Comparison of ENCODE assay signal across 10 cellular contexts in the genomic region with DNA sequence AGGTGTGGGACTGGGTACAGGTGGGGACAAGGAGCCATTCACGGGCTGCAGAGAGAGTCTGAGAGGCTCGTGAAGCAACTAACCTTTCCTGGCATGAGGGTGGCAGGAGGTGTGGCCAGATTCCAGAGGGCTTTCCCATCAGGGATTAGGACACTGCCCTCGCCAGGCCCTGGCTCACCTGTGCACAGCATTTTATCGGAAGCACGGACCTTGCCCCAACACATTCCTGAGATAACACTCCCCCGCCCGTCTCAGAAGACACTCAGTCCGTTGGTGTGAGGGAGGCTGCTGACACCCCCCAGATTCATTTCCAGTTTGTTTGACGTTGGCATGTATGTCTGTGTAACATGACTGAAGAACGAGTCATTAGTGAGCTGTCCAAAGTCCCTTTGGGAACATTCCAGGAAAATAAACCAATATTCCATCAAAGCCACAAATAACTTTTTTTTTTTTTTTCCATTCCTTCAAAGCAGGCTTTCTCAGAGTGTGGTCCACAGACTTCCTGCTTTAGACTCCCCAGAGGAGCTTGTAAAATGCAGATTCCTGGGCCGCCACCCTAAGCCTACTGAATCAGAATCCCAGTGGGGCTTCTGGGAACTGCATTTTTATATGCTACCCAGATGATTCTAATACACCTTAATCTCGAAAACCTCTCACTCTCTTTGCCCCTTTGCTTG. TPM values are rescaled to one million over a fixed set of nuclear protein-coding genes. Genes with fewer than 3 reads are reported as not detected.
DNase-seq lines count a peak whose midpoint lies in the region; ATAC-seq, FAIRE-seq and TF ChIP-seq lines count a peak whose summit lies in the region.
"Had no signal": no experiment of that assay in that cellular context is flagged by ENCODE, and none has a peak within 500 bp of the region (broad histone marks: within the 10 kb centered on the region; RNA-seq: fewer than 3 reads in every experiment).

No MANE protein-coding gene starts in this region.

- FAIRE-seq in GM12892 (lab: Jason Lieb, UNC) = no peak

- no peaks in the 10 kb centered on the region for H3K27me3 ChIP-seq in colonic mucosa

- peaks cover 6% of the 10 kb centered on the region for H3K4me1 ChIP-seq in colonic mucosa
- H3K4me1 ChIP-seq in mesodermal cell (ENCODE audit: control insufficient read depth, insufficient read depth, low read length, poor library complexity, severe bottlenecking) = peaks cover 40% of the 10 kb centered on the region
- H3K4me1 ChIP-seq: psoas muscle had no signal

- TF ChIP-seq CTCF in AG09319 (IDR thresholded peaks at IDR 0.05; ENCODE audit: low read depth, low read length) (no peak), LNCaP clone FGC (IDR thresholded peaks at IDR 0.05; ENCODE audit: control insufficient read depth, extremely low read depth, insufficient read depth) (0 out of 2 replicates have a peak, but pooled peaks have one; percentile 7), colonic mucosa (IDR thresholded peaks at IDR 0.05) (no peak)

- TF ChIP-seq POLR2A in GM12892 (IDR thresholded peaks at IDR 0.05; ENCODE audit: low read depth, low read length) = no peak

- intact Hi-C loops in colonic mucosa (cut with DNase I) = no loop called here

- 76 to 80% methylated on average over 5 to 8 of the region's 12 CpGs for WGBS in mesodermal cell (ENCODE audit: insufficient coverage in 2 of 2), 2 experiments

- H3K4me3 ChIP-seq in LNCaP clone FGC (ENCODE audit: low read depth, low read length) = no peak overlapping the region
- no peak overlapping the region for H3K4me3 ChIP-seq in colonic mucosa
- H3K4me3 ChIP-seq in mesodermal cell (ENCODE audit: extremely low read depth, insufficient read depth, low read length, poor library complexity, severe bottlenecking) = no peak overlapping the region
- H3K4me3 ChIP-seq: psoas muscle had no signal

- H3K27ac ChIP-seq in colonic mucosa (peak overlapping the region; percentile 58), mesodermal cell (ENCODE audit: low read depth, low read length, severe bottlenecking) (peak overlapping the region; percentile 75)
- H3K27ac ChIP-seq: psoas muscle had no signal

- H3K36me3 ChIP-seq in colonic mucosa (no peaks in the 10 kb centered on the region), mesodermal cell (ENCODE audit: control insufficient read depth, insufficient read depth, low read length) (no peaks in the 10 kb centered on the region)

- H3K9me3 ChIP-seq in colonic mucosa (no peaks in the 10 kb centered on the region), mesodermal cell (ENCODE audit: control insufficient read depth, low read length) (no peaks in the 10 kb centered on the region)
- H3K9me3 ChIP-seq: psoas muscle had no signal

- DNase-seq in AG09319 (ENCODE audit: extremely low read depth, low read depth) (peak; percentile 63), LNCaP clone FGC (ENCODE audit: low read depth) (peak; percentile 42), colonic mucosa (peak; percentile 89), HUDEP-2 (lab: John Stamatoyannopoulos, UW; ENCODE audit: unreplicated experiment in 76 of 76) (no peak), GM12892 (ENCODE audit: insufficient read length) (no peak)
- DNase-seq: MM.1S, psoas muscle had no signal

- peak overlapping the region; percentile 27 to 58 for H3K9ac ChIP-seq in colonic mucosa (ENCODE audit: low read depth in 2 of 2, low read length in 2 of 2)

- ATAC-seq in GM21526 (IDR thresholded peaks at IDR 0.05; ENCODE audit: low FRiP score, unreplicated experiment) (no peak), HG02571 (IDR thresholded peaks at IDR 0.05; ENCODE audit: unreplicated experiment) (no peak)
- ATAC-seq: psoas muscle had no signal

RNA-seq across cellular contexts. Expression of gene WWC1, which starts 23.4 kb away (rescaled TPM):
- 10 to 100 TPM; 15.3 to 33.3 TPM for total RNA-seq in colonic mucosa
- 11.4 TPM for polyA plus RNA-seq in mesodermal cell (2013, experiment 1 of 2)
- polyA plus RNA-seq in mesodermal cell (2013, experiment 2 of 2) = 8.2 TPM
- polyA plus RNA-seq in GM12892 (2012; ENCODE audit: missing spikeins) = 4.9 TPM

Comparison
In these comparisons a context has a peak if more than half of its experiments do, and no peak if none do; other contexts are left out.
1. DNase-seq: peak in AG09319 (single experiment), LNCaP clone FGC (single experiment) and colonic mucosa (single experiment); none in HUDEP-2 (0 of 76) and GM12892 (single experiment).